Comparison of ENCODE assay signal across 8 cellular contexts in the genomic region with DNA sequence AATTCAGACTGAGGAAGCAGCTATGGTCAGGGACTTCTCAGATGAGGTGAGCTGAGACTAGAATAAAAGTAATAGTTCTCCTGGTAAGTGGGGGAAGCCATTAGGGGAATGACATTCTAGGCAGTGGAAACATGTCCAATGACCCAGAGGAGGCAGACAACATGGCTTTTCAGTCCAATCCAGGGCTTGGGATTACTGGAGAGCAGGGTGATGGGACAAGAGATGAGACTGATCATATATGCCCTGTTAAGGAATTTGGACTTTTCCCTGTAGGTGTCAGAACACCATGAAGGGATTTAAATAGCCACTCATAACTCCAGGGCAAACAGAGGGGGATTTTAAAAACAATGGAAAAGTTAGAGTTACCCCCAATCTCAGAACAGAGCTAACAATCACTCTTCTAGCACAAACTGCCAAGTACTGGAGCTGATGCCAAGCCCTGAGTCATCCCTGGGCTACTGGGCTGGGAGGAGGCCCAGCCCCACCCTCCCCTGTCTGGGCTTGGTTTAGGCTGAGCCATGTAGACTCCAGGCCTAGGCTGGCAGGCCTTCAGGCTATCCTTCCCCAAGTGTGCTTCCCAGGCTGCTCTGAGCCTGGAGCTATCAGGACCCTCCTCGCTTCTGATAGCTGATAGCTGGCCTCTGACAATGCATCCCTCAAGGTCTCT. TPM values are rescaled to one million over a fixed set of nuclear protein-coding genes. Genes with fewer than 3 reads are reported as not detected.
A peak's percentile ranks its signal among the peaks of the same experiment; 100 is the strongest.
DNase-seq lines count a peak whose midpoint lies in the region; ATAC-seq lines count a peak whose summit lies in the region.

No MANE protein-coding gene starts in this region.

- DNase-seq in activated T-cell treated with anti-CD3 and anti-CD28 coated beads for 1 hour (ENCODE audit: low read depth) (peak; percentile 4), activated T-cell treated with anti-CD3 and anti-CD28 coated beads for 4 hours (no peak), amygdala (lab: John Stamatoyannopoulos, UW) (peak in 44 of 56 donors; percentile 0 to 61 (median 20)), hypothalamus (lab: John Stamatoyannopoulos, UW) (peak in 36 of 51 donors; percentile 0 to 64 (median 14)), SIG-M5 treated with dmso at 0.1 percent for 504 hours (lab: John Stamatoyannopoulos, UW; ENCODE audit: unreplicated experiment) (no peak)
- peak; percentile 22 for DNase-seq in stimulated activated naive CD8-positive, alpha-beta T cell treated with anti-CD3 and anti-CD28 coated beads, Interleukin-15, Interleukin-2, amounts not matched to agents 100 U/mL and 50 U/mL, for 24 hours
- no peak for DNase-seq in activated T-helper 1 cell treated with anti-CD3 and anti-CD28 coated beads, Interleukin-12 subunit alpha, Interleukin-12 subunit beta, Interleukin-2, Interleukin-4 antibody, amounts not matched to agents 30 ng/mL and 10 ng/mL and 1 ng/mL, durations not matched to agents 14 hours and 24 hours and 36 hours (ENCODE audit: low spot score)

- no peaks in the 10 kb centered on the region for H3K27me3 Mint-ChIP-seq in activated T-helper 1 cell treated with anti-CD3 and anti-CD28 coated beads, Interleukin-12 subunit alpha, Interleukin-12 subunit beta, Interleukin-2, Interleukin-4 antibody, amounts not matched to agents 30 ng/mL and 10 ng/mL and 1 ng/mL, durations not matched to agents 14 hours and 24 hours and 36 hours (ENCODE audit: insufficient read depth)

- no peaks in the 10 kb centered on the region for H3K9me3 Mint-ChIP-seq in activated T-helper 1 cell treated with anti-CD3 and anti-CD28 coated beads, Interleukin-12 subunit alpha, Interleukin-12 subunit beta, Interleukin-2, Interleukin-4 antibody, amounts not matched to agents 30 ng/mL and 10 ng/mL and 1 ng/mL, durations not matched to agents 14 hours and 24 hours and 36 hours

- no peaks in the 10 kb centered on the region for H3K36me3 Mint-ChIP-seq in activated T-helper 1 cell treated with anti-CD3 and anti-CD28 coated beads, Interleukin-12 subunit alpha, Interleukin-12 subunit beta, Interleukin-2, Interleukin-4 antibody, amounts not matched to agents 30 ng/mL and 10 ng/mL and 1 ng/mL, durations not matched to agents 14 hours and 24 hours and 36 hours (ENCODE audit: low read depth)

- no peak overlapping the region for H3K27ac Mint-ChIP-seq in activated T-helper 1 cell treated with anti-CD3 and anti-CD28 coated beads, Interleukin-12 subunit alpha, Interleukin-12 subunit beta, Interleukin-2, Interleukin-4 antibody, amounts not matched to agents 30 ng/mL and 10 ng/mL and 1 ng/mL, durations not matched to agents 14 hours and 24 hours and 36 hours

- intact Hi-C loops in activated T-helper 1 cell treated with anti-CD3 and anti-CD28 coated beads, Interleukin-12 subunit alpha, Interleukin-12 subunit beta, Interleukin-2, Interleukin-4 antibody, amounts not matched to agents 30 ng/mL and 10 ng/mL and 1 ng/mL, durations not matched to agents 14 hours and 24 hours and 36 hours (cut with micrococcal nuclease): no loop called here

- H3K4me3 Mint-ChIP-seq in activated T-helper 1 cell treated with anti-CD3 and anti-CD28 coated beads, Interleukin-12 subunit alpha, Interleukin-12 subunit beta, Interleukin-2, Interleukin-4 antibody, amounts not matched to agents 30 ng/mL and 10 ng/mL and 1 ng/mL, durations not matched to agents 14 hours and 24 hours and 36 hours: no peak overlapping the region

- peak; percentile 89 for ATAC-seq in stimulated activated naive CD8-positive, alpha-beta T cell treated with anti-CD3 and anti-CD28 coated beads, Interleukin-15, Interleukin-2, amounts not matched to agents 100 U/mL and 50 U/mL, for 24 hours
- no peak for ATAC-seq in HG03442 (IDR thresholded peaks at IDR 0.05; ENCODE audit: unreplicated experiment)

- peaks cover 11% of the 10 kb centered on the region for H3K4me1 Mint-ChIP-seq in activated T-helper 1 cell treated with anti-CD3 and anti-CD28 coated beads, Interleukin-12 subunit alpha, Interleukin-12 subunit beta, Interleukin-2, Interleukin-4 antibody, amounts not matched to agents 30 ng/mL and 10 ng/mL and 1 ng/mL, durations not matched to agents 14 hours and 24 hours and 36 hours (ENCODE audit: low read depth)

RNA-seq across cellular contexts. Expression of a gene that starts 22.7 kb away (rescaled TPM):
- 479 and 484 TPM in 2 replicates for total RNA-seq in activated T-helper 1 cell treated with anti-CD3 and anti-CD28 coated beads, Interleukin-12 subunit alpha, Interleukin-12 subunit beta, Interleukin-2, Interleukin-4 antibody, amounts not matched to agents 30 ng/mL and 10 ng/mL and 1 ng/mL, durations not matched to agents 14 hours and 24 hours and 36 hours

Comparison
In these comparisons a context has a peak if more than half of its experiments do, and no peak if none do; other contexts are left out.
1. DNase-seq: peak in activated T-cell treated with anti-CD3 and anti-CD28 coated beads for 1 hour (single experiment), amygdala (44 of 56), hypothalamus (36 of 51) and stimulated activated naive CD8-positive, alpha-beta T cell treated with anti-CD3 and anti-CD28 coated beads, Interleukin-15, Interleukin-2, amounts not matched to agents 100 U/mL and 50 U/mL, for 24 hours (single experiment); none in activated T-cell treated with anti-CD3 and anti-CD28 coated beads for 4 hours (single experiment), SIG-M5 treated with dmso at 0.1 percent for 504 hours (single experiment) and activated T-helper 1 cell treated with anti-CD3 and anti-CD28 coated beads, Interleukin-12 subunit alpha, Interleukin-12 subunit beta, Interleukin-2, Interleukin-4 antibody, amounts not matched to agents 30 ng/mL and 10 ng/mL and 1 ng/mL, durations not matched to agents 14 hours and 24 hours and 36 hours (single experiment).